8 cellular contexts compared by ENCODE assay signal in the genomic region with DNA sequence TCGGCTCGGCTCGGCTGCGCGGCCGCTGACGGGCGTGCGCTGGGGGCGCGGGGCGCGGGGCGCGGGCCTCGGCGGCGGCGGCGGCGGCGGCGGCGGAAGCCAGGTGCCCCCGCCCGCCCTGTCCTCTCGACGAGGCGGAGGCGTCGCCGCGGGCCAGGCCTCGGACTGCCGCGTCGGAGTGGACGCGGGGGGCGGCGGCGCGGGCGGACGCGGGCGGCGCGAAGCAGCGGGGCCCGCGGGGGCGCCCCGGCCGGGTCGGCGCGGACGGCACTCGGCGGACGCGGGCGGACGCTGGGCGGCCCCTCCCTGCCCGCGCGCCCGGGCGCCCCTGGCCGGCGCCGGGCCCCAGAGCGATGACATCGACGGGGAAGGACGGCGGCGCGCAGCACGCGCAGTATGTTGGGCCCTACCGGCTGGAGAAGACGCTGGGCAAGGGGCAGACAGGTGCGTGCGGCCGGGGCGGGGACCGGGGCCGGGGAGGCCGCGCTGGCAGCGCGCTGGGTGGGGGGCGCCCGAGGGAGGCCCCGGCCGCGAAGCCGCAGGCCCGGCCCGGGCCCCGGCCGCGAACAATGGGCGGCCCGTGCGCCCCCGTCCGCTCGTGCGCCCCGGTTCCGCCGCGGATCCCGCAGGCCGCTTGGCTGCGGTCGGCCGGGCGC. TPM values are rescaled to one million over a fixed set of nuclear protein-coding genes. Genes with fewer than 3 reads are reported as not detected.
A peak's percentile ranks its signal among the peaks of the same experiment; 100 is the strongest.
DNase-seq lines count a peak whose midpoint lies in the region; ATAC-seq and TF ChIP-seq lines count a peak whose summit lies in the region.

A gene (plus strand): TSS at position 3 of the 656 bp plus-strand sequence. CDS start 351 bp downstream, at position 354.

- H3K9me3 ChIP-seq in OCI-LY3 (ENCODE audit: insufficient read depth, low read length) (no peaks in the 10 kb centered on the region), parathyroid adenoma (ENCODE audit: control insufficient read depth, low read length) (no peaks in the 10 kb centered on the region)

- H3K4me2 ChIP-seq in OCI-LY3 (ENCODE audit: low read length) (peak within 1 kb of the TSS; percentile 44), parathyroid adenoma (ENCODE audit: low read length) (peak within 1 kb of the TSS; percentile 74)

- H3K4me3 ChIP-seq in OCI-LY3 (ENCODE audit: low read length), result peak within 1 kb of the TSS; percentile 30; the same call in 1 of the 2 replicates
- H3K4me3 ChIP-seq in epithelial cell of proximal tubule (ENCODE audit: low read depth, low read length), result peak within 1 kb of the TSS; percentile 61
- H3K4me3 ChIP-seq in parathyroid adenoma (ENCODE audit: low read depth, low read length), result peak within 1 kb of the TSS; percentile 40

- no peaks in the 10 kb centered on the region for H4K20me1 ChIP-seq in OCI-LY3 (ENCODE audit: insufficient read depth, low read length)

- no peaks in the 10 kb centered on the region for H3K36me3 ChIP-seq in OCI-LY3 (replicated peaks; ENCODE audit: low read depth, low read length)
- H3K36me3 ChIP-seq in parathyroid adenoma (ENCODE audit: control insufficient read depth, insufficient read depth, low read length), result no peaks in the 10 kb centered on the region

- H3K79me2 ChIP-seq in OCI-LY3 (ENCODE audit: low read length) (no peaks in the 10 kb centered on the region), parathyroid adenoma (no peaks in the 10 kb centered on the region)

- TF ChIP-seq CTCF in OCI-LY3 (IDR thresholded peaks at IDR 0.05; ENCODE audit: low read depth, low read length) (no peak), epithelial cell of proximal tubule (conservative IDR thresholded peaks at IDR 0.05; ENCODE audit: low read depth, low read length) (no peak), parathyroid adenoma (IDR thresholded peaks at IDR 0.05) (no peak)

- no peaks in the 10 kb centered on the region for H3K27me3 ChIP-seq in OCI-LY3 (ENCODE audit: low read depth, low read length)
- no peaks in the 10 kb centered on the region for H3K27me3 ChIP-seq in parathyroid adenoma (ENCODE audit: control insufficient read depth, insufficient read depth, low read length)

- DNase-seq in D341Med (ENCODE audit: low spot score) (peak; percentile 61), epithelial cell of proximal tubule (ENCODE audit: low read depth) (no peak), cerebellar nuclear complex (lab: John Stamatoyannopoulos, UW) (no peak)

- ATAC-seq in HG03097 (IDR thresholded peaks at IDR 0.05; ENCODE audit: low FRiP score, unreplicated experiment), result no peak
- ATAC-seq in GM21717 (IDR thresholded peaks at IDR 0.05; ENCODE audit: unreplicated experiment), result no peak
- ATAC-seq in GM21619 (IDR thresholded peaks at IDR 0.05; ENCODE audit: unreplicated experiment), result no peak

- H3K27ac ChIP-seq in OCI-LY3 (ENCODE audit: low read length) (no peak within 1 kb of the TSS), parathyroid adenoma (no peak within 1 kb of the TSS)

- no peak within 1 kb of the TSS for H3K9ac ChIP-seq in OCI-LY3 (ENCODE audit: low read length)
- H3K9ac ChIP-seq in parathyroid adenoma, result no peak within 1 kb of the TSS

- H3K4me1 ChIP-seq in OCI-LY3 (ENCODE audit: low read length) (no peaks in the 10 kb centered on the region), parathyroid adenoma (peaks cover 3% of the 10 kb centered on the region)

- H2AFZ ChIP-seq in OCI-LY3 (ENCODE audit: low read depth, low read length) (no peak within 1 kb of the TSS), parathyroid adenoma (peak within 1 kb of the TSS; percentile 79)

RNA-seq across cellular contexts. Expression of the gene that starts here (rescaled TPM):
- 0.06 and 0.22 TPM in 2 replicates for total RNA-seq in epithelial cell of proximal tubule
